Comparison of ENCODE assay signal across 15 cellular contexts in the genomic region with DNA sequence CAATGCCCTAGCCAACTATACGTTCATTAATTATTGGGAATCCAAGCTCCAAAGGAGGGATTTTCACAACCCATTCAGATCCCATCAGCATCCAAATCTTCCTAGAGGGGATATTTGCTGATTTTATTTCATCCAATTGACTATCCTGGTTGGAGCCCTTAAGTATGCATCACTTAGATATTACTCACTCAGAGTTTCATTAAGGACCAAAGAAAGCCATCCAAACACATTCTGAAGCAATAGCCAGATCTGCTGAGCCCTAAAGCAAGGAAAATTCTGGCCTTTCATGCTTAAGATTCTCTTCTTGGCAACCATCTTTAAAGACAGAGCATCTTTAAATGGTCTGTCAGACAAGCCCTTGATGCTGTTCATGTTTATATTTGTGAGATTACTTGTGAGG. TPM values are rescaled to one million over a fixed set of nuclear protein-coding genes. Genes with fewer than 3 reads are reported as not detected.
A peak's percentile ranks its signal among the peaks of the same experiment; 100 is the strongest.
DNase-seq lines count a peak whose midpoint lies in the region; FAIRE-seq and TF ChIP-seq lines count a peak whose summit lies in the region.
"Had no signal": no experiment of that assay in that cellular context is flagged by ENCODE, and none has a peak within 500 bp of the region (broad histone marks: within the 10 kb centered on the region; RNA-seq: fewer than 3 reads in every experiment).

No MANE protein-coding gene starts in this region.

- H2AFZ ChIP-seq in astrocyte (ENCODE audit: low read depth, low read length) (no peak overlapping the region), osteoblast (ENCODE audit: low read length) (no peak overlapping the region)

- H3K9me3 Mint-ChIP-seq in HFFc6 (peaks cover 8% of the 10 kb centered on the region; the same call in 1 of the 2 replicates), astrocyte (ENCODE audit: unreplicated experiment) (peaks cover 9% of the 10 kb centered on the region)

- FAIRE-seq in astrocyte (lab: Jason Lieb, UNC) = no peak
- FAIRE-seq: HTR-8/SVneo had no signal

- no peaks in the 10 kb centered on the region for H3K4me1 ChIP-seq in astrocyte (ENCODE audit: insufficient read depth, low read length)
- H3K4me1 ChIP-seq in osteoblast (ENCODE audit: insufficient read depth, low read length) = peaks cover 12% of the 10 kb centered on the region
- H3K4me1 ChIP-seq: HAP-1 had no signal

- peak; percentile 47 for DNase-seq in HFFc6
- peak; percentile 16 for DNase-seq in astrocyte (ENCODE audit: low read depth)
- no peak for DNase-seq in osteoblast (ENCODE audit: insufficient read length, low spot score, missing footprints)
- no peak for DNase-seq in T-helper 2 cell
- no peak for DNase-seq in cerebellum (ENCODE audit: low spot score)
- no peak for DNase-seq in KG1 (lab: John Stamatoyannopoulos, UW)
- no peak for DNase-seq in NCI-H2227 treated with DMSO at 0.1 percent for 48 hours (lab: John Stamatoyannopoulos, UW)
- DNase-seq: ACHN; CD8-positive, alpha-beta T cell; NCI-H1417; NCI-H187 treated with DMSO at 0.1 percent for 48 hours; NK-92 treated with Interleukin-12 subunit alpha and Interleukin-12 subunit beta, amount 100 ng/mL, for 24 hours had no signal

- H3K4me3 Mint-ChIP-seq in HFFc6 (no peak overlapping the region), astrocyte (ENCODE audit: unreplicated experiment) (no peak overlapping the region)
- H3K4me3 Mint-ChIP-seq: CD8-positive, alpha-beta T cell had no signal

- H3K4me1 Mint-ChIP-seq in HFFc6 (ENCODE audit: low read depth) (peaks cover 15% of the 10 kb centered on the region), astrocyte (ENCODE audit: low read depth, unreplicated experiment) (peaks cover 2% of the 10 kb centered on the region)

- H3K79me2 ChIP-seq in astrocyte (ENCODE audit: insufficient read depth, low read length) (no peaks in the 10 kb centered on the region), osteoblast (ENCODE audit: insufficient read depth, low read length) (no peaks in the 10 kb centered on the region)

- no peak overlapping the region for H3K27ac Mint-ChIP-seq in HFFc6
- no peak overlapping the region for H3K27ac Mint-ChIP-seq in astrocyte (ENCODE audit: unreplicated experiment)
- H3K27ac Mint-ChIP-seq: CD8-positive, alpha-beta T cell had no signal

- no peaks in the 10 kb centered on the region for H3K9me3 ChIP-seq in astrocyte (ENCODE audit: insufficient read depth, low read depth, low read length)
- peaks cover 4% of the 10 kb centered on the region for H3K9me3 ChIP-seq in osteoblast (ENCODE audit: low read depth, low read length)
- H3K9me3 ChIP-seq: HAP-1 had no signal

- no peak overlapping the region for H3K9ac ChIP-seq in astrocyte (ENCODE audit: low read length)

- H3K4me2 ChIP-seq in astrocyte (ENCODE audit: low read length) = no peak overlapping the region
- H3K4me2 ChIP-seq in osteoblast (ENCODE audit: insufficient read depth, low read length) = peak overlapping the region; percentile 39

- H3K4me3 ChIP-seq in astrocyte (ENCODE audit: insufficient read depth, low read depth, low read length) (no peak overlapping the region), osteoblast (ENCODE audit: insufficient read depth, low read length) (no peak overlapping the region)
- H3K4me3 ChIP-seq: HAP-1 had no signal

- no peak overlapping the region for H3K27ac ChIP-seq in astrocyte (ENCODE audit: low read depth, low read length)
- no peak overlapping the region for H3K27ac ChIP-seq in osteoblast (ENCODE audit: low read depth, low read length)
- H3K27ac ChIP-seq: HL-60 had no signal

- H3K27me3 ChIP-seq in astrocyte (ENCODE audit: insufficient read depth, low read length) (no peaks in the 10 kb centered on the region), osteoblast (ENCODE audit: insufficient read depth, low read length) (no peaks in the 10 kb centered on the region)

- no peak for TF ChIP-seq CTCF in HFFc6 (IDR thresholded peaks at IDR 0.05)
- no peak for TF ChIP-seq CTCF in astrocyte (IDR thresholded peaks at IDR 0.05; ENCODE audit: insufficient read depth, low read depth, low read length)
- TF ChIP-seq CTCF in osteoblast (IDR thresholded peaks at IDR 0.05; ENCODE audit: extremely low read depth, low read depth, low read length) = no peak

- H3K27me3 Mint-ChIP-seq in HFFc6 (ENCODE audit: insufficient read depth) (peaks cover 5% of the 10 kb centered on the region), astrocyte (ENCODE audit: low read depth, unreplicated experiment) (peaks cover 1% of the 10 kb centered on the region)

- H4K20me1 ChIP-seq in astrocyte (ENCODE audit: insufficient read depth, low read length) (no peaks in the 10 kb centered on the region), osteoblast (ENCODE audit: insufficient read depth, low read length) (no peaks in the 10 kb centered on the region)

- H3K36me3 ChIP-seq in astrocyte (ENCODE audit: insufficient read depth, low read length) (no peaks in the 10 kb centered on the region), osteoblast (ENCODE audit: insufficient read depth, low read length) (no peaks in the 10 kb centered on the region)
- H3K36me3 ChIP-seq: HAP-1 had no signal

- no peaks in the 10 kb centered on the region; the same call in 1 of the 2 replicates for H3K36me3 Mint-ChIP-seq in HFFc6 (ENCODE audit: low read depth)
- no peaks in the 10 kb centered on the region for H3K36me3 Mint-ChIP-seq in astrocyte (ENCODE audit: low read depth, unreplicated experiment)

RNA-seq across cellular contexts. Expression of a gene that starts 40.9 kb away (rescaled TPM):
- 10 to 100 TPM; 15.8 to 19.9 (median 18.1) TPM for total RNA-seq in HFFc6 (2021; fragmentation: NEBNext Ultra II Directional; extraction: Animal tissue kit (Norgen Biotek cat#: 25700))
- total RNA-seq in astrocyte (19.0 and 21.8 TPM in 2 replicates), osteoblast (24.8 and 25.7 TPM in 2 replicates), cerebellum (21.9 TPM)

RNA-seq across cellular contexts. Expression of a gene that starts 54.0 kb away (rescaled TPM):
- 10 to 100 TPM; 18.3 to 26.0 (median 20.4) TPM for total RNA-seq in HFFc6 (2021; fragmentation: NEBNext Ultra II Directional; extraction: Animal tissue kit (Norgen Biotek cat#: 25700))
- total RNA-seq in astrocyte (23.0 and 26.8 TPM in 2 replicates), osteoblast (10.5 and 15.0 TPM in 2 replicates), cerebellum (8.4 TPM)

Comparison
In these comparisons a context has a peak if more than half of its experiments do, and no peak if none do; other contexts are left out.
1. DNase-seq: peak in HFFc6 (single experiment) and astrocyte (single experiment); none in osteoblast (single experiment), T-helper 2 cell (0 of 5), cerebellum (single experiment), KG1 (single experiment) and NCI-H2227 treated with DMSO at 0.1 percent for 48 hours (single experiment).